8 cellular contexts compared by ENCODE assay signal in the genomic region with DNA sequence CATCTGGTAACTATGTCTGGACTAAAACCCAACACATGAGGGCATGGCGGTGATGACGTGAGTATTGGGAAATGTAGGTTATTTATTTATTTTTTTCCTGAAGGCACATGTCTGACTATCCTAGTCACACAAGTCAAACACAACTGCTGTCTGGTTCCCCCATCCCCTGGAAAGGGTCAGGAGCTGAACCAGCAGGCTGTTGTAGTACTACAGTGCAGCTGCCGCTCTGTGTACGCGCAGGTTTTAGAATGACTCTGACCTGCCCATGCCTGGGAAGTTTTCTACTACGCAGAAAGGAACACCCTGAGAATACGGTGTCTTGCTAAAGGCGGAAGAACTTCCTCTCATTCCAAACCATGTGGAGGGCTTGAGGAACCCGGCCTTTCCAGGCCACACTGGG. TPM values are rescaled to one million over a fixed set of nuclear protein-coding genes. Genes with fewer than 3 reads are reported as not detected.
A peak's percentile ranks its signal among the peaks of the same experiment; 100 is the strongest.
DNase-seq lines count a peak whose midpoint lies in the region; ATAC-seq and TF ChIP-seq lines count a peak whose summit lies in the region.

No MANE protein-coding gene starts in this region.

- TF ChIP-seq POLR2A in stomach (IDR thresholded peaks at IDR 0.05) = no peak

- POLR2A ChIA-PET in activated B cell treated with CpG ODN at 0.5 μM for 24 hours (lab: Charles Lee) = no interaction called here

- H3K27ac ChIP-seq in stomach = peak overlapping the region; percentile 91 to 98 (median 94)

- H3K4me3 ChIP-seq in mononuclear cell (ENCODE audit: low read length) = peak overlapping the region; percentile 76
- H3K4me3 ChIP-seq in stomach = peak overlapping the region; percentile 79 to 90 (median 85)

- H3K4me1 Mint-ChIP-seq in activated B cell treated with CpG ODN at 0.5 μM for 24 hours = peaks cover 37% of the 10 kb centered on the region
- peaks cover 36 to 37% of the 10 kb centered on the region in 2 donors for H3K4me1 Mint-ChIP-seq in effector memory CD8-positive, alpha-beta T cell (ENCODE audit: low read depth in 2 of 2)

- H3K27me3 ChIP-seq in mononuclear cell (ENCODE audit: insufficient read depth, low read length) = no peaks in the 10 kb centered on the region
- no peaks in the 10 kb centered on the region for H3K27me3 ChIP-seq in stomach

- H3K9me3 Mint-ChIP-seq in activated B cell treated with CpG ODN at 0.5 μM for 24 hours = no peaks in the 10 kb centered on the region
- no peaks in the 10 kb centered on the region for H3K9me3 Mint-ChIP-seq in effector memory CD8-positive, alpha-beta T cell

- H3K36me3 ChIP-seq in stomach = no peaks in the 10 kb centered on the region

- CTCF ChIA-PET in activated B cell treated with CpG ODN at 0.5 μM for 24 hours (lab: Charles Lee) = no interaction called here

- ATAC-seq in Right ventricle myocardium inferior = peak; percentile 35
- ATAC-seq in HG02840 (IDR thresholded peaks at IDR 0.05; ENCODE audit: low FRiP score, unreplicated experiment) = peak; percentile 32
- peak; percentile 39 for ATAC-seq in activated B cell treated with CpG ODN at 0.5 μM for 24 hours (ENCODE audit: low read depth)
- ATAC-seq in effector memory CD8-positive, alpha-beta T cell (replicated peaks) = peak; percentile 9

- H3K4me1 ChIP-seq in mononuclear cell (ENCODE audit: insufficient read depth, low read length) (peaks cover 17% of the 10 kb centered on the region), stomach (peaks cover 4 to 52% (median 31%) of the 10 kb centered on the region in 4 donors)

- H3K27me3 Mint-ChIP-seq in activated B cell treated with CpG ODN at 0.5 μM for 24 hours = no peaks in the 10 kb centered on the region
- no peaks in the 10 kb centered on the region for H3K27me3 Mint-ChIP-seq in effector memory CD8-positive, alpha-beta T cell

- peak overlapping the region; percentile 91 for H3K4me3 Mint-ChIP-seq in activated B cell treated with CpG ODN at 0.5 μM for 24 hours
- peak overlapping the region; percentile 81 to 88 for H3K4me3 Mint-ChIP-seq in effector memory CD8-positive, alpha-beta T cell

- TF ChIP-seq CTCF in activated B cell treated with CpG ODN at 0.5 μM for 24 hours (IDR thresholded peaks at IDR 0.05) (no peak), stomach (IDR thresholded peaks at IDR 0.05) (no peak)

- TF ChIP-seq EP300 in stomach (IDR thresholded peaks at IDR 0.05) = no peak

- intact Hi-C loops in Right ventricle myocardium inferior (cut with DNase I) = no loop called here
- intact Hi-C loops in cardiac septum (cut with DNase I) = loop anchor here (1.0 kb wide), 1 partner anchor 84 kb away; no protein-coding TSS in a partner anchor
- intact Hi-C loops in activated B cell treated with CpG ODN at 0.5 μM for 24 hours (cut with micrococcal nuclease) = loop anchor here (2.0 to 10.0 kb wide), 6 partner anchors 52 to 1460 kb away; a partner anchor contains a TSS
- intact Hi-C loops in stomach (cut with DNase I; ENCODE audit: low total_unique reads) = no loop called here

- H3K27ac Mint-ChIP-seq in activated B cell treated with CpG ODN at 0.5 μM for 24 hours = peak overlapping the region; percentile 88
- H3K27ac Mint-ChIP-seq in effector memory CD8-positive, alpha-beta T cell = peak overlapping the region; percentile 80 to 91

- peaks cover 17% of the 10 kb centered on the region for H3K36me3 Mint-ChIP-seq in activated B cell treated with CpG ODN at 0.5 μM for 24 hours (ENCODE audit: low read depth)
- peaks cover 17% of the 10 kb centered on the region for H3K36me3 Mint-ChIP-seq in effector memory CD8-positive, alpha-beta T cell (ENCODE audit: insufficient read depth)

- WGBS in stomach, 5 donors = 7 to 17% (median 10%) methylated on average over 9 of the region's 9 CpGs

- H3K9me3 ChIP-seq in mononuclear cell (ENCODE audit: low read depth, low read length) (no peaks in the 10 kb centered on the region), stomach (no peaks in the 10 kb centered on the region)

- DNase-seq in Right ventricle myocardium inferior (ENCODE audit: missing footprints) (no peak), cardiac septum (ENCODE audit: low spot score) (no peak), NCI-H2029 treated with DMSO at 0.1 percent for 48 hours (lab: John Stamatoyannopoulos, UW) (peak; percentile 11), activated B cell treated with CpG ODN at 0.5 μM for 24 hours (no peak), stomach (peak; percentile 53)
- peak; percentile 15 to 31 (median 22) for DNase-seq in effector memory CD8-positive, alpha-beta T cell

RNA-seq across cellular contexts. Expression of a gene that starts 1.2 kb away (rescaled TPM):
- total RNA-seq in Right ventricle myocardium inferior = 15.7 TPM
- total RNA-seq in cardiac septum = 30.7 TPM
- 83.5 and 85.0 TPM in 2 replicates for total RNA-seq in activated B cell treated with CpG ODN at 0.5 μM for 24 hours
- 4.9 TPM for total RNA-seq in mononuclear cell
- total RNA-seq in stomach = 10 to 100 TPM; 12.5 to 95.1 (median 29.0) TPM
- 10 to 100 TPM in 1 of 3 donors, 1 to 10 TPM in 2; 2.3 to 23.2 (median 5.9) TPM for polyA plus RNA-seq in stomach

Comparison
In these comparisons a context has a peak if more than half of its experiments do, and no peak if none do; other contexts are left out.
1. intact Hi-C loops: an anchor here in cardiac septum (1.0 kb wide) and activated B cell treated with CpG ODN at 0.5 μM for 24 hours (2.0 to 10.0 kb wide); none called in Right ventricle myocardium inferior and stomach.
2. DNase-seq: peak in NCI-H2029 treated with DMSO at 0.1 percent for 48 hours (single experiment), effector memory CD8-positive, alpha-beta T cell (3 of 3) and stomach (single experiment); none in Right ventricle myocardium inferior (single experiment), cardiac septum (single experiment) and activated B cell treated with CpG ODN at 0.5 μM for 24 hours (single experiment).
3. Peak in every context shown above with its lines, with median percentiles within 50 percentile points of each other: ATAC-seq.